In genomic region chr2:160581035-160581434, GRCh38 we compare ENCODE assay signal across 20 cellular contexts.
A peak's percentile ranks its signal among the peaks of the same experiment; 100 is the strongest.
DNase-seq lines count a peak whose midpoint lies in the region; ATAC-seq and TF ChIP-seq lines count a peak whose summit lies in the region.
"Had no signal": no experiment of that assay in that cellular context is flagged by ENCODE, and none has a peak within 500 bp of the region (broad histone marks: within the 10 kb centered on the region; RNA-seq: fewer than 3 reads in every experiment).

No MANE protein-coding gene starts in this region.

- WGBS in smooth muscle cell (ENCODE audit: low lambda C conversion rate) = 80% methylated on average over 3 of the region's 3 CpGs

- H3K27me3 ChIP-seq in smooth muscle cell (ENCODE audit: low read depth) = no peaks in the 10 kb centered on the region
- H3K27me3 ChIP-seq: ascending aorta, colonic mucosa, gastroesophageal sphincter, neutrophil, testis had no signal

- H3K4me1 ChIP-seq in smooth muscle cell (ENCODE audit: low read depth) = peaks cover 22% of the 10 kb centered on the region
- H3K4me1 ChIP-seq: colonic mucosa had no signal

- H3K9me3 ChIP-seq in smooth muscle cell (replicated peaks; ENCODE audit: low read depth) = no peaks in the 10 kb centered on the region
- H3K9me3 ChIP-seq: ascending aorta, colonic mucosa, gastroesophageal sphincter, neutrophil, testis had no signal

- in situ Hi-C loops in astrocyte of the spinal cord (cut with HindIII; ENCODE audit: low sequenced_read_pairs) = no loop called here

- DNase-seq in HCEC 1CT (peak; percentile 14), astrocyte of the spinal cord (ENCODE audit: low read depth, low spot score) (peak; percentile 36), iris pigment epithelial cell (ENCODE audit: low read depth) (peak; percentile 47), smooth muscle cell (lab: John Stamatoyannopoulos, UW; ENCODE audit: unreplicated experiment) (no peak)
- DNase-seq in activated CD4-positive, CD25-positive, alpha-beta regulatory T cell (lab: John Stamatoyannopoulos, UW) = no peak
- no peak for DNase-seq in activated T-cell treated with anti-CD3 and anti-CD28 coated beads, Interleukin-2, amount 50 U/mL, for 4 hours
- DNase-seq: activated CD4-positive, alpha-beta T cell treated with anti-CD3 and anti-CD28 coated beads, Interleukin-2, amount 50 U/mL, for 1 hour; activated naive CD4-positive, alpha-beta T cell treated with Interleukin-2 at 50 U/mL for 16 hours; AML-193; colonic mucosa; DMS79 treated with DMSO at 0.1 percent for 48 hours; left cardiac atrium; NCI-H748 treated with DMSO at 0.1 percent for 48 hours; Right ventricle myocardium superior; T-cell; testis had no signal

- peaks cover under 1% of the 10 kb centered on the region for H3F3A ChIP-seq in smooth muscle cell (ENCODE audit: low read depth)

- no peaks in the 10 kb centered on the region for H3K79me2 ChIP-seq in smooth muscle cell (ENCODE audit: low read depth)

- no peak for ATAC-seq in activated T-cell treated with anti-CD3 and anti-CD28 coated beads, Interleukin-2, amount 50 U/mL, for 4 hours
- ATAC-seq in HG03520 (IDR thresholded peaks at IDR 0.05; ENCODE audit: unreplicated experiment) = no peak
- ATAC-seq: gastroesophageal sphincter, left cardiac atrium, T-cell had no signal

- no peak overlapping the region for H3K4me2 ChIP-seq in smooth muscle cell

- peak overlapping the region; percentile 54 for H3K27ac ChIP-seq in smooth muscle cell (ENCODE audit: low read depth)
- H3K27ac ChIP-seq: ascending aorta, colonic mucosa, neutrophil, testis had no signal

- H3K36me3 Mint-ChIP-seq in activated T-cell treated with anti-CD3 and anti-CD28 coated beads, Interleukin-2, amount 50 U/mL, for 4 hours (ENCODE audit: insufficient read depth) = no peaks in the 10 kb centered on the region
- H3K36me3 Mint-ChIP-seq: T-cell had no signal

- no peaks in the 10 kb centered on the region for H3K36me3 ChIP-seq in smooth muscle cell (ENCODE audit: low read depth)
- H3K36me3 ChIP-seq: ascending aorta, colonic mucosa, gastroesophageal sphincter, neutrophil had no signal

- H3K4me1 Mint-ChIP-seq in activated T-cell treated with anti-CD3 and anti-CD28 coated beads, Interleukin-2, amount 50 U/mL, for 4 hours (ENCODE audit: low read depth) = peaks cover 8% of the 10 kb centered on the region

- no peak overlapping the region for H3K9ac ChIP-seq in smooth muscle cell (ENCODE audit: low read depth)

- H3K9me3 Mint-ChIP-seq in activated T-cell treated with anti-CD3 and anti-CD28 coated beads, Interleukin-2, amount 50 U/mL, for 4 hours = no peaks in the 10 kb centered on the region

- no peak for TF ChIP-seq CTCF in astrocyte of the spinal cord (IDR thresholded peaks at IDR 0.05; ENCODE audit: low read depth, low read length)
- no peak for TF ChIP-seq CTCF in smooth muscle cell (IDR thresholded peaks at IDR 0.05; ENCODE audit: borderline replicate concordance, insufficient read depth, poor library complexity, severe bottlenecking)

- H3K27me3 Mint-ChIP-seq in activated T-cell treated with anti-CD3 and anti-CD28 coated beads, Interleukin-2, amount 50 U/mL, for 4 hours (ENCODE audit: low read depth) = peaks cover 2% of the 10 kb centered on the region
- H3K27me3 Mint-ChIP-seq: T-cell had no signal

- H3K4me3 ChIP-seq in astrocyte of the spinal cord (ENCODE audit: low read depth, low read length) = no peak overlapping the region
- no peak overlapping the region for H3K4me3 ChIP-seq in smooth muscle cell
- H3K4me3 ChIP-seq: ascending aorta, colonic mucosa, gastroesophageal sphincter, testis had no signal

- no peaks in the 10 kb centered on the region for H4K20me1 ChIP-seq in smooth muscle cell (ENCODE audit: low read depth)

- no peak overlapping the region for H3K4me3 Mint-ChIP-seq in activated T-cell treated with anti-CD3 and anti-CD28 coated beads, Interleukin-2, amount 50 U/mL, for 4 hours
- H3K4me3 Mint-ChIP-seq: T-cell had no signal

- H2AFZ ChIP-seq in smooth muscle cell (ENCODE audit: low read depth) = peak overlapping the region; percentile 54

Comparison
In these comparisons a context has a peak if more than half of its experiments do, and no peak if none do; other contexts are left out.
1. DNase-seq: peak in HCEC 1CT (single experiment), astrocyte of the spinal cord (single experiment) and iris pigment epithelial cell (single experiment); none in smooth muscle cell (single experiment), activated CD4-positive, CD25-positive, alpha-beta regulatory T cell (0 of 4) and activated T-cell treated with anti-CD3 and anti-CD28 coated beads, Interleukin-2, amount 50 U/mL, for 4 hours (single experiment).